In genomic region chr2:7588295-7588694, GRCh38 we compare ENCODE assay signal across 24 cellular contexts.
A peak's percentile ranks its signal among the peaks of the same experiment; 100 is the strongest.
DNase-seq lines count a peak whose midpoint lies in the region; ATAC-seq and TF ChIP-seq lines count a peak whose summit lies in the region.
"Had no signal": no experiment of that assay in that cellular context is flagged by ENCODE, and none has a peak within 500 bp of the region (broad histone marks: within the 10 kb centered on the region; RNA-seq: fewer than 3 reads in every experiment).

No MANE protein-coding gene starts in this region.

- intact Hi-C loops in PC-3 (cut with micrococcal nuclease) = loop anchor here (1.0 kb wide), 1 partner anchor 161 kb away; no protein-coding TSS in a partner anchor

- H4K20me1 ChIP-seq in PC-3 (ENCODE audit: low read length) = no peaks in the 10 kb centered on the region

- H3K9me3 ChIP-seq in PC-3 (ENCODE audit: low read length) = no peaks in the 10 kb centered on the region
- H3K9me3 ChIP-seq: heart left ventricle had no signal

- no peaks in the 10 kb centered on the region for H3F3A ChIP-seq in PC-3 (ENCODE audit: low read length, unreplicated experiment)

- H3K36me3 ChIP-seq in PC-3 (ENCODE audit: low read depth, low read length) = no peaks in the 10 kb centered on the region
- H3K36me3 ChIP-seq: heart left ventricle had no signal

- no peaks in the 10 kb centered on the region; the same call in 1 of the 2 replicates for H3K9me2 ChIP-seq in PC-3 (replicated peaks; ENCODE audit: low read length)

- no peak overlapping the region for H3K27ac Mint-ChIP-seq in activated naive CD4-positive, alpha-beta T cell treated with anti-CD3 and anti-CD28 coated beads, Interleukin-2, amount 50 U/mL, for 72 hours
- H3K27ac Mint-ChIP-seq: brain; memory B cell; stimulated activated memory B cell treated with anti-CD40 and anti-IgM and Interleukin-4, amounts not matched to agents 10 μg/mL and 1 μg/mL and 100 μg/mL, for 72 hours had no signal

- peaks cover 0 to 17% of the 10 kb centered on the region in 2 donors for H3K9me3 Mint-ChIP-seq in activated naive CD4-positive, alpha-beta T cell treated with anti-CD3 and anti-CD28 coated beads, Interleukin-2, amount 50 U/mL, for 72 hours
- H3K9me3 Mint-ChIP-seq: CD8-positive, alpha-beta memory T cell; stimulated activated memory B cell treated with anti-CD40 and anti-IgM and Interleukin-4, amounts not matched to agents 10 μg/mL and 1 μg/mL and 100 μg/mL, for 72 hours had no signal

- H3K36me3 Mint-ChIP-seq in activated naive CD4-positive, alpha-beta T cell treated with anti-CD3 and anti-CD28 coated beads, Interleukin-2, amount 50 U/mL, for 72 hours = peaks cover 0 to 19% of the 10 kb centered on the region in 2 donors
- H3K36me3 Mint-ChIP-seq: brain; CD8-positive, alpha-beta memory T cell; memory B cell; stimulated activated memory B cell treated with anti-CD40 and anti-IgM and Interleukin-4, amounts not matched to agents 10 μg/mL and 1 μg/mL and 100 μg/mL, for 72 hours had no signal

- CTCF ChIA-PET in PC-3 (lab: Charles Lee) = no interaction called here

- no peak overlapping the region for H3K9ac ChIP-seq in PC-3 (ENCODE audit: low read length)

- BruUV-seq in PC-3 (replicated peaks; lab: Mats Ljungman, UMichigan) = no TSS peak

- no peak overlapping the region for H2AFZ ChIP-seq in PC-3 (ENCODE audit: low read length)

- no peak overlapping the region for H3K4me2 ChIP-seq in PC-3 (ENCODE audit: low read length)

- no peak overlapping the region for H3K27ac ChIP-seq in PC-3 (ENCODE audit: low read length)
- H3K27ac ChIP-seq: coronary artery, heart left ventricle, skin epidermis had no signal

- TF ChIP-seq CTCF in PC-3 (conservative IDR thresholded peaks at IDR 0.05; ENCODE audit: low read depth, low read length) = no peak

- no peak overlapping the region for H3K4me3 ChIP-seq in PC-3 (ENCODE audit: low read length)
- H3K4me3 ChIP-seq: coronary artery, heart left ventricle, skin epidermis had no signal

- POLR2A ChIA-PET in PC-3 (lab: Charles Lee; ENCODE audit: unreplicated experiment) = no interaction called here

- no peak for DNase-seq in activated naive CD4-positive, alpha-beta T cell treated with anti-CD3 and anti-CD28 coated beads, Interleukin-2, amount 50 U/mL, for 72 hours (ENCODE audit: low spot score in 2 of 2)
- DNase-seq in activated naive CD4-positive, alpha-beta T cell treated with Interleukin-2 at 50 U/mL for 16 hours = no peak
- peak; percentile 30 for DNase-seq in PC-3
- DNase-seq in NCI-H2107 (lab: John Stamatoyannopoulos, UW) = no peak
- DNase-seq in globus pallidus (ENCODE audit: low spot score) = no peak
- DNase-seq: activated CD4-positive, alpha-beta T cell treated with anti-CD3 and anti-CD28 coated beads for 48 hours; CD8-positive, alpha-beta memory T cell; GF-D8; heart left ventricle; KG1; NCI-H1092; NCI-H187 treated with DMSO at 0.1 percent for 48 hours; NCI-H2227 treated with DMSO at 0.1 percent for 48 hours; NCI-H774; occipital lobe; SHP77 treated with DMSO at 0.1 percent for 48 hours; stimulated activated CD4-positive, alpha-beta T cell treated with anti-CD3 and anti-CD28 coated beads, Interleukin-2, amount 100 ng/mL, for 24 hours had no signal

- H3K79me2 ChIP-seq in PC-3 (ENCODE audit: low read length) = no peaks in the 10 kb centered on the region

- no peaks in the 10 kb centered on the region for H3K4me1 ChIP-seq in PC-3 (ENCODE audit: insufficient read depth, low read length)
- H3K4me1 ChIP-seq: heart left ventricle had no signal

- no peaks in the 10 kb centered on the region for H3K27me3 ChIP-seq in PC-3 (ENCODE audit: low read length)
- H3K27me3 ChIP-seq: heart left ventricle had no signal

- peak; percentile 72 to 73 for ATAC-seq in activated naive CD4-positive, alpha-beta T cell treated with anti-CD3 and anti-CD28 coated beads, Interleukin-2, amount 50 U/mL, for 72 hours
- ATAC-seq in PC-3 (peak; percentile 43), esophagus mucosa (peak; percentile 56), GM21529 (IDR thresholded peaks at IDR 0.05; ENCODE audit: unreplicated experiment) (no peak)
- ATAC-seq: heart left ventricle; stimulated activated memory B cell treated with anti-CD40 and anti-IgM and Interleukin-4, amounts not matched to agents 10 μg/mL and 1 μg/mL and 100 μg/mL, for 72 hours had no signal
